In the genomic region with DNA sequence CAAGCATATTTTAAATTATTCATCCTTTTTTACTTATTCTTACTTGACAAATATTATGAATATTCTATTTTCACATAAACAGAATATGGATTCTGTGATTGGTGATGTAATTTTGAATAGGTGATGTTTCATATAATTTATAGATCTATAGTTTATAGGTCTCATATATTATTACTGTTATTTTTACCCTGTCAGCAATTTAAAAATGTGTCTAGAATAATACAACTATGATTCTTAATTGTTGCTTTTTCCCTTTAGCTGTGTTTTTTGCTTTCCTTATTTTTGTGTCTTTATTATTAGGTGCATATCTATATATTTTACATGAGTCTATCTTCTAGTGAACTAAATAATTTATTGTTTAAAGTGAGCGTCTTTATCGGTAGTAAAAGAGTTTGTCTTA, we compare ENCODE assay signal across 35 cellular contexts.
"Had no signal": no experiment of that assay in that cellular context is flagged by ENCODE, and none has a peak within 500 bp of the region (broad histone marks: within the 10 kb centered on the region; RNA-seq: fewer than 3 reads in every experiment).

No MANE protein-coding gene starts in this region.

- H3K27me3 ChIP-seq: adrenal gland, body of pancreas, brain microvascular endothelial cell, breast epithelium had no signal

- H3K27ac Mint-ChIP-seq: activated B cell treated with CpG ODN at 0.5 μM for 24 hours; activated CD4-positive, alpha-beta memory T cell treated with anti-CD3 and anti-CD28 coated beads for 36 hours; activated CD4-positive, alpha-beta T cell treated with anti-CD3 and anti-CD28 coated beads, Interleukin-2, amount 10 ng/mL, durations not matched to agents 24 days and 14 days; activated CD8-positive, alpha-beta T cell treated with anti-CD3 and anti-CD28 coated beads for 36 hours; activated naive CD4-positive, alpha-beta T cell treated with anti-CD3 and anti-CD28 coated beads for 36 hours; activated naive CD4-positive, alpha-beta T cell treated with anti-CD3 and anti-CD28 coated beads, Interleukin-2, amount 50 U/mL, for 72 hours; activated naive CD8-positive, alpha-beta T cell treated with anti-CD3 and anti-CD28 coated beads for 36 hours; activated T-cell treated with anti-CD3 and anti-CD28 coated beads, Interleukin-2, amount 50 U/mL, for 72 hours; activated T-helper 1 cell treated with anti-CD3 and anti-CD28 coated beads, Interleukin-12 subunit alpha, Interleukin-12 subunit beta, Interleukin-2, Interleukin-4 antibody, amounts not matched to agents 30 ng/mL and 10 ng/mL and 1 ng/mL, durations not matched to agents 14 hours and 24 hours and 36 hours; activated T-helper 17 cell treated with anti-CD3 and anti-CD28 coated beads, Interleukin-2, amount 50 U/mL, for 72 hours; T-helper 1 cell treated with Interleukin-12 subunit alpha and Interleukin-12 subunit beta and Interleukin-4 antibody, amounts not matched to agents 30 μg/mL and 1 μg/mL, for 36 hours; T-helper 2 cell treated with Interferon-gamma antibody and Interleukin-4, amounts not matched to agents 5 μg/mL and 100 μg/mL, for 36 hours had no signal

- FAIRE-seq: astrocyte had no signal

- H3K4me3 ChIP-seq: adrenal gland, body of pancreas, breast epithelium had no signal

- ATAC-seq: activated CD8-positive, alpha-beta T cell treated with anti-CD3 and anti-CD28 coated beads for 36 hours; activated naive CD4-positive, alpha-beta T cell treated with anti-CD3 and anti-CD28 coated beads, Interleukin-2, amount 50 U/mL, for 72 hours; activated T-cell treated with anti-CD3 and anti-CD28 coated beads, Interleukin-2, amount 50 U/mL, for 4 hours; activated T-cell treated with anti-CD3 and anti-CD28 coated beads, Interleukin-2, amount 50 U/mL, for 72 hours; activated T-helper 17 cell treated with anti-CD3 and anti-CD28 coated beads, Interleukin-2, amount 50 U/mL, for 72 hours; body of pancreas had no signal

- H3K36me3 Mint-ChIP-seq: activated naive CD8-positive, alpha-beta T cell treated with anti-CD3 and anti-CD28 coated beads for 36 hours had no signal

- H3K4me1 ChIP-seq: adrenal gland, body of pancreas, breast epithelium had no signal

- H3K36me3 ChIP-seq: adrenal gland, brain microvascular endothelial cell, breast epithelium had no signal

- DNase-seq: activated B cell treated with CpG ODN at 0.5 μM for 24 hours; activated CD4-positive, alpha-beta memory T cell treated with anti-CD3 and anti-CD28 coated beads for 36 hours; activated CD4-positive, alpha-beta T cell treated with anti-CD3 and anti-CD28 coated beads for 4 hours; activated CD4-positive, alpha-beta T cell treated with anti-CD3 and anti-CD28 coated beads, Interleukin-2, amount 10 ng/mL, durations not matched to agents 24 days and 14 days; activated CD4-positive, alpha-beta T cell treated with anti-CD3 and anti-CD28 coated beads, Interleukin-2, amount 50 U/mL, for 1 hour; activated CD4-positive, alpha-beta T cell treated with anti-CD3 and anti-CD28 coated beads, Interleukin-2, amount 50 U/mL, for 4 hours; activated CD4-positive, CD25-positive, alpha-beta regulatory T cell treated with anti-CD3 and anti-CD28 coated beads, Interleukin-2, amount 50 U/mL, for 72 hours; activated CD8-positive, alpha-beta memory T cell treated with anti-CD3 and anti-CD28 coated beads, Interleukin-2, amount 50 U/mL, for 4 hours; activated CD8-positive, alpha-beta T cell treated with anti-CD3 and anti-CD28 coated beads for 36 hours; activated effector memory CD4-positive, alpha-beta T cell treated with anti-CD3 and anti-CD28 coated beads, Interleukin-2, amount 50 U/mL, for 16 hours; activated gamma-delta T cell treated with Interleukin-2 at 50 U/mL for 16 hours; activated naive CD4-positive, alpha-beta T cell; activated naive CD4-positive, alpha-beta T cell treated with anti-CD3 and anti-CD28 coated beads for 36 hours; activated naive CD4-positive, alpha-beta T cell treated with anti-CD3 and anti-CD28 coated beads, Interleukin-2, amount 50 U/mL, for 16 hours; activated naive CD8-positive, alpha-beta T cell treated with anti-CD3 and anti-CD28 coated beads for 36 hours; activated T-cell treated with anti-CD3 and anti-CD28 coated beads for 4 hours; activated T-cell treated with anti-CD3 and anti-CD28 coated beads, Interleukin-2, amount 50 U/mL, for 1 hour; activated T-cell treated with anti-CD3 and anti-CD28 coated beads, Interleukin-2, amount 50 U/mL, for 4 hours; activated T-cell treated with anti-CD3 and anti-CD28 coated beads, Interleukin-2, amount 50 U/mL, for 72 hours; adrenal gland; amniotic stem cell; aorta; body of pancreas; brain microvascular endothelial cell; central memory CD4-positive, alpha-beta T cell; T-helper 2 cell; T-helper 9 cell had no signal

- H3K27ac ChIP-seq: adrenal gland, body of pancreas, brain microvascular endothelial cell, breast epithelium, VCaP had no signal

- H3K27me3 Mint-ChIP-seq: activated B cell treated with CpG ODN at 0.5 μM for 24 hours; activated CD4-positive, alpha-beta memory T cell treated with anti-CD3 and anti-CD28 coated beads for 36 hours; activated CD4-positive, alpha-beta T cell treated with anti-CD3 and anti-CD28 coated beads, Interleukin-2, amount 10 ng/mL, durations not matched to agents 24 days and 14 days; activated CD8-positive, alpha-beta T cell treated with anti-CD3 and anti-CD28 coated beads for 36 hours; activated naive CD8-positive, alpha-beta T cell treated with anti-CD3 and anti-CD28 coated beads for 36 hours; activated T-helper 17 cell treated with anti-CD3 and anti-CD28 coated beads, Interleukin-2, amount 50 U/mL, for 72 hours had no signal

- H3K4me1 Mint-ChIP-seq: activated B cell treated with CpG ODN at 0.5 μM for 24 hours; activated CD4-positive, alpha-beta T cell treated with anti-CD3 and anti-CD28 coated beads, Interleukin-2, amount 10 ng/mL, durations not matched to agents 24 days and 14 days; activated naive CD8-positive, alpha-beta T cell treated with anti-CD3 and anti-CD28 coated beads for 36 hours; activated T-helper 17 cell treated with anti-CD3 and anti-CD28 coated beads, Interleukin-2, amount 50 U/mL, for 72 hours had no signal

- H3K4me3 Mint-ChIP-seq: activated B cell treated with CpG ODN at 0.5 μM for 24 hours; activated CD4-positive, alpha-beta memory T cell treated with anti-CD3 and anti-CD28 coated beads for 36 hours; activated CD4-positive, alpha-beta T cell treated with anti-CD3 and anti-CD28 coated beads, Interleukin-2, amount 10 ng/mL, durations not matched to agents 24 days and 14 days; activated CD8-positive, alpha-beta T cell treated with anti-CD3 and anti-CD28 coated beads for 36 hours; activated naive CD4-positive, alpha-beta T cell treated with anti-CD3 and anti-CD28 coated beads for 36 hours; activated naive CD8-positive, alpha-beta T cell treated with anti-CD3 and anti-CD28 coated beads for 36 hours; activated T-cell treated with anti-CD3 and anti-CD28 coated beads, Interleukin-2, amount 50 U/mL, for 4 hours; activated T-cell treated with anti-CD3 and anti-CD28 coated beads, Interleukin-2, amount 50 U/mL, for 72 hours; activated T-helper 1 cell treated with anti-CD3 and anti-CD28 coated beads, Interleukin-12 subunit alpha, Interleukin-12 subunit beta, Interleukin-2, Interleukin-4 antibody, amounts not matched to agents 30 ng/mL and 10 ng/mL and 1 ng/mL, durations not matched to agents 14 hours and 24 hours and 36 hours; activated T-helper 17 cell treated with anti-CD3 and anti-CD28 coated beads, Interleukin-2, amount 50 U/mL, for 72 hours; T-helper 1 cell treated with Interleukin-12 subunit alpha and Interleukin-12 subunit beta and Interleukin-4 antibody, amounts not matched to agents 30 μg/mL and 1 μg/mL, for 36 hours; T-helper 2 cell treated with Interferon-gamma antibody and Interleukin-4, amounts not matched to agents 5 μg/mL and 100 μg/mL, for 36 hours had no signal
